8 cellular contexts compared by ENCODE assay signal in genomic region chr7:112391841-112392286, GRCh38. TPM values are rescaled to one million over a fixed set of nuclear protein-coding genes. Genes with fewer than 3 reads are reported as not detected.
DNase-seq lines count a peak whose midpoint lies in the region; ATAC-seq and TF ChIP-seq lines count a peak whose summit lies in the region.
"Not testable (repeated sequence)": the region's sequence is repeated elsewhere in the genome, so short reads cannot be mapped to it uniquely, and the experiment has no call there.

No MANE protein-coding gene starts in this region.

- H3K27me3 Mint-ChIP-seq in activated CD8-positive, alpha-beta T cell treated with anti-CD3 and anti-CD28 coated beads, Interleukin-2, amount 10 ng/mL, durations not matched to agents 7 days and 5 days (ENCODE audit: low read depth) = peaks cover 28% of the 10 kb centered on the region

- intact Hi-C loops in right lobe of liver (cut with DNase I) = not testable (repeated sequence)

- not testable (repeated sequence) for TF ChIP-seq CTCF in right lobe of liver (IDR thresholded peaks at IDR 0.05)

- H3K27me3 ChIP-seq in HUES48 (ENCODE audit: control insufficient read depth, insufficient read depth, low read length); right lobe of liver: not testable (repeated sequence)

- H3K9me3 ChIP-seq in HUES48 (ENCODE audit: control insufficient read depth, insufficient read depth, low read length); right lobe of liver: not testable (repeated sequence)

- H3K36me3 ChIP-seq in HUES48 (ENCODE audit: control insufficient read depth, insufficient read depth, low read length); right lobe of liver: not testable (repeated sequence)

- peak overlapping the region; percentile 23 for H3K27ac Mint-ChIP-seq in activated CD8-positive, alpha-beta T cell treated with anti-CD3 and anti-CD28 coated beads, Interleukin-2, amount 10 ng/mL, durations not matched to agents 7 days and 5 days

- ATAC-seq in GM19328 (IDR thresholded peaks at IDR 0.05; ENCODE audit: unreplicated experiment) (peak; percentile 58), right lobe of liver (peak; percentile 63 to 82 (median 70))
- ATAC-seq in activated CD8-positive, alpha-beta T cell treated with anti-CD3 and anti-CD28 coated beads, Interleukin-2, amount 10 ng/mL, durations not matched to agents 7 days and 5 days = peak; percentile 69

- peak overlapping the region; percentile 79 for H3K4me3 Mint-ChIP-seq in activated CD8-positive, alpha-beta T cell treated with anti-CD3 and anti-CD28 coated beads, Interleukin-2, amount 10 ng/mL, durations not matched to agents 7 days and 5 days

- peak overlapping the region; percentile 54 for H3K9ac ChIP-seq in HUES48 (ENCODE audit: low read depth, low read length)

- CTCF ChIA-PET in activated CD8-positive, alpha-beta T cell treated with anti-CD3 and anti-CD28 coated beads, Interleukin-2, amount 10 ng/mL, durations not matched to agents 7 days and 5 days (lab: Charles Lee) = not testable (repeated sequence)

- POLR2A ChIA-PET in activated CD8-positive, alpha-beta T cell treated with anti-CD3 and anti-CD28 coated beads, Interleukin-2, amount 10 ng/mL, durations not matched to agents 7 days and 5 days (lab: Charles Lee) = not testable (repeated sequence)

- H3K4me3 ChIP-seq in HUES48 (ENCODE audit: low read depth, low read length) (peak overlapping the region; percentile 62), right lobe of liver (peak overlapping the region; percentile 37 to 57 (median 55))

- peak overlapping the region; percentile 80 for H3K27ac ChIP-seq in HUES48 (ENCODE audit: low read depth, low read length)
- H3K27ac ChIP-seq in right lobe of liver = peak overlapping the region in 2 of 3 donors; percentile 6 to 31

- not testable (repeated sequence) for TF ChIP-seq POLR2A in right lobe of liver (IDR thresholded peaks at IDR 0.05)

- H3K4me1 ChIP-seq in HUES48 (ENCODE audit: control insufficient read depth, insufficient read depth, low read length); right lobe of liver: not testable (repeated sequence)

- 0% methylated on average over 6 of the region's 37 CpGs for WGBS in right lobe of liver (ENCODE audit: insufficient coverage, low coverage, low lambda C conversion rate, missing lambda C conversion rate)

- not testable (repeated sequence) for H3K36me3 Mint-ChIP-seq in activated CD8-positive, alpha-beta T cell treated with anti-CD3 and anti-CD28 coated beads, Interleukin-2, amount 10 ng/mL, durations not matched to agents 7 days and 5 days (ENCODE audit: low read depth)

- not testable (repeated sequence) for H3K4me1 Mint-ChIP-seq in activated CD8-positive, alpha-beta T cell treated with anti-CD3 and anti-CD28 coated beads, Interleukin-2, amount 10 ng/mL, durations not matched to agents 7 days and 5 days (ENCODE audit: low read depth)

- peak; percentile 40 to 51 for DNase-seq in AML-193 (lab: John Stamatoyannopoulos, UW)
- DNase-seq in NOMO-1 treated with DMSO at 0.1 percent for 48 hours (lab: John Stamatoyannopoulos, UW; ENCODE audit: unreplicated experiment) = peak; percentile 16
- DNase-seq in activated CD8-positive, alpha-beta T cell treated with anti-CD3 and anti-CD28 coated beads, Interleukin-2, amount 10 ng/mL, durations not matched to agents 7 days and 5 days = peak; percentile 66
- DNase-seq in ecto neural progenitor cell (ENCODE audit: low spot score) = peak; percentile 61
- DNase-seq in right lobe of liver = peak; percentile 71 to 78 (median 74)
- DNase-seq in stimulated activated CD4-positive, alpha-beta T cell treated with anti-CD3 and anti-CD28 coated beads, Interleukin-2, amount 100 ng/mL, for 24 hours = peak; percentile 73 to 76

- not testable (repeated sequence) for H3K9me3 Mint-ChIP-seq in activated CD8-positive, alpha-beta T cell treated with anti-CD3 and anti-CD28 coated beads, Interleukin-2, amount 10 ng/mL, durations not matched to agents 7 days and 5 days (ENCODE audit: insufficient read depth)

RNA-seq across cellular contexts. Expression of gene IFRD1, which starts 58.4 kb away (rescaled TPM):
- 10 to 100 TPM; 40.1 to 42.5 TPM for total RNA-seq in activated CD8-positive, alpha-beta T cell treated with anti-CD3 and anti-CD28 coated beads, Interleukin-2, amount 10 ng/mL, durations not matched to agents 7 days and 5 days
- 10 to 100 TPM; 19.0 to 34.7 (median 28.2) TPM for total RNA-seq in right lobe of liver

Comparison
In these comparisons a context has a peak if more than half of its experiments do, and no peak if none do; other contexts are left out.
1. Peak in every context shown above with its lines: DNase-seq, ATAC-seq, H3K4me3 ChIP-seq and H3K27ac ChIP-seq.
2. DNase-seq: peak in every context shown above with its lines; median percentile 74 in stimulated activated CD4-positive, alpha-beta T cell treated with anti-CD3 and anti-CD28 coated beads, Interleukin-2, amount 100 ng/mL, for 24 hours; 74 in right lobe of liver; 66 in activated CD8-positive, alpha-beta T cell treated with anti-CD3 and anti-CD28 coated beads, Interleukin-2, amount 10 ng/mL, durations not matched to agents 7 days and 5 days; 61 in ecto neural progenitor cell; 46 in AML-193; 16 in NOMO-1 treated with DMSO at 0.1 percent for 48 hours.